16 cellular contexts compared by ENCODE assay signal in genomic region chr6:13005994-13006393, GRCh38.
"Had no signal": no experiment of that assay in that cellular context is flagged by ENCODE, and none has a peak within 500 bp of the region (broad histone marks: within the 10 kb centered on the region; RNA-seq: fewer than 3 reads in every experiment).

No MANE protein-coding gene starts in this region.

- ATAC-seq: gastroesophageal sphincter; pancreas; stimulated activated naive CD8-positive, alpha-beta T cell treated with anti-CD3 and anti-CD28 coated beads, Interleukin-15, amount 100 ng/mL, for 72 hours had no signal

- H3K9me3 ChIP-seq: adrenal gland, gastroesophageal sphincter, pancreas, testis had no signal

- H3K27ac ChIP-seq: adrenal gland, epithelial cell of prostate, gastroesophageal sphincter, pancreas, testis had no signal

- H3K36me3 ChIP-seq: adrenal gland, gastroesophageal sphincter, pancreas had no signal

- H3K4me1 ChIP-seq: adrenal gland, gastroesophageal sphincter, pancreas, testis had no signal

- DNase-seq: activated B cell treated with CpG ODN at 0.5 μM for 24 hours; activated CD4-positive, alpha-beta T cell treated with anti-CD3 and anti-CD28 coated beads, Interleukin-2, amount 10 ng/mL, durations not matched to agents 7 days and 5 days; activated CD8-positive, alpha-beta memory T cell treated with anti-CD3 and anti-CD28 coated beads for 24 hours; activated naive CD4-positive, alpha-beta T cell treated with anti-CD3 and anti-CD28 coated beads for 36 hours; adrenal gland; cortex of kidney; effector CD8-positive, alpha-beta T cell; kidney glomerular epithelial cell; naive B cell; pancreas; stimulated activated CD4-positive, alpha-beta T cell treated with anti-CD3 and anti-CD28 coated beads, Interleukin-15, amount 100 ng/mL, for 24 hours; stimulated activated CD4-positive, alpha-beta T cell treated with anti-CD3 and anti-CD28 coated beads, Interleukin-4, amount 100 ng/mL, for 24 hours; stimulated activated naive CD8-positive, alpha-beta T cell treated with anti-CD3 and anti-CD28 coated beads, Interleukin-15, amount 100 ng/mL, for 72 hours; testis had no signal

- H3K27me3 ChIP-seq: adrenal gland, pancreas, testis had no signal

- H3K4me3 ChIP-seq: adrenal gland, gastroesophageal sphincter, pancreas, testis had no signal
